In genomic region chr1:8299963-8300362, GRCh38 we compare ENCODE assay signal across 25 cellular contexts.
"Had no signal": no experiment of that assay in that cellular context is flagged by ENCODE, and none has a peak within 500 bp of the region (broad histone marks: within the 10 kb centered on the region; RNA-seq: fewer than 3 reads in every experiment).

No MANE protein-coding gene starts in this region.

- H3K36me3 ChIP-seq: brain microvascular endothelial cell, WERI-Rb-1 had no signal

- H3K27me3 ChIP-seq: brain microvascular endothelial cell, dorsolateral prefrontal cortex had no signal

- H3K4me3 ChIP-seq: coronary artery, dorsolateral prefrontal cortex had no signal

- H3K27ac ChIP-seq: brain microvascular endothelial cell, coronary artery, dorsolateral prefrontal cortex, WERI-Rb-1 had no signal

- ATAC-seq: activated CD4-positive, CD25-positive, alpha-beta regulatory T cell treated with anti-CD3 and anti-CD28 coated beads, Interleukin-2, amount 50 U/mL, for 24 hours; activated CD8-positive, alpha-beta T cell treated with anti-CD3 and anti-CD28 coated beads for 36 hours; activated T-cell treated with anti-CD3 and anti-CD28 coated beads, Interleukin-2, amount 50 U/mL, for 4 hours; activated T-helper 17 cell treated with anti-CD3 and anti-CD28 coated beads, Interleukin-2, amount 50 U/mL, for 72 hours; esophagus mucosa had no signal

- DNase-seq: activated B cell treated with CpG ODN at 0.5 μM for 24 hours; activated CD4-positive, alpha-beta T cell treated with anti-CD3 and anti-CD28 coated beads for 48 hours; activated CD4-positive, alpha-beta T cell treated with anti-CD3 and anti-CD28 coated beads, Interleukin-2, amount 50 U/mL, for 1 hour; activated CD4-positive, alpha-beta T cell treated with anti-CD3 and anti-CD28 coated beads, Interleukin-2, amount 50 U/mL, for 48 hours; activated CD8-positive, alpha-beta memory T cell treated with anti-CD3 and anti-CD28 coated beads for 24 hours; activated CD8-positive, alpha-beta T cell treated with anti-CD3 and anti-CD28 coated beads for 36 hours; activated effector memory CD4-positive, alpha-beta T cell treated with Interleukin-2 at 50 U/mL for 16 hours; activated gamma-delta T cell treated with Interleukin-2 at 50 U/mL for 16 hours; activated naive CD4-positive, alpha-beta T cell treated with anti-CD3 and anti-CD28 coated beads, Interleukin-2, amount 50 U/mL, for 16 hours; activated naive CD4-positive, alpha-beta T cell treated with Interleukin-2 at 50 U/mL for 16 hours; activated T-cell treated with anti-CD3 and anti-CD28 coated beads, Interleukin-2, amount 50 U/mL, for 4 hours; amniotic stem cell; anterior cingulate cortex; brain microvascular endothelial cell; dorsolateral prefrontal cortex; effector memory CD4-positive, alpha-beta T cell; endodermal cell; foreskin fibroblast; head of caudate nucleus; T-helper 2 cell; WERI-Rb-1 had no signal
